ENCODE assay signal across 12 cellular contexts in genomic region chr5:34053133-34053532, GRCh38. TPM values are rescaled to one million over a fixed set of nuclear protein-coding genes. Genes with fewer than 3 reads are reported as not detected.
DNase-seq lines count a peak whose midpoint lies in the region; ATAC-seq and TF ChIP-seq lines count a peak whose summit lies in the region.
"Had no signal": no experiment of that assay in that cellular context is flagged by ENCODE, and none has a peak within 500 bp of the region (broad histone marks: within the 10 kb centered on the region; RNA-seq: fewer than 3 reads in every experiment).

No MANE protein-coding gene starts in this region.

- 0% methylated on average over 2 of the region's 2 CpGs for WGBS in GM23248 (ENCODE audit: low coverage in 1 of 2, low lambda C conversion rate in 2 of 2, missing lambda C conversion rate in 2 of 2), 2 experiments
- 0% methylated on average over 2 of the region's 2 CpGs for WGBS in gastroesophageal sphincter (ENCODE audit: low coverage in 1 of 2), 2 donors

- peak overlapping the region; percentile 63 for H3K9ac ChIP-seq in GM23248

- TF ChIP-seq EP300 in gastroesophageal sphincter (IDR thresholded peaks at IDR 0.05): no peak

- TF ChIP-seq CTCF in gastroesophageal sphincter (IDR thresholded peaks at IDR 0.05) (no peak), WTC11 (IDR thresholded peaks at IDR 0.05) (no peak)

- no peaks in the 10 kb centered on the region for H3K36me3 ChIP-seq in GM23248 (ENCODE audit: low read depth)
- peaks cover 0 to 19% of the 10 kb centered on the region in 2 donors for H3K36me3 ChIP-seq in gastroesophageal sphincter

- H3K4me3 ChIP-seq in GM23248: peak overlapping the region; percentile 54
- H3K4me3 ChIP-seq in gastroesophageal sphincter: no peak overlapping the region

- peak; percentile 39 for ATAC-seq in gastroesophageal sphincter
- no peak for ATAC-seq in activated T-cell treated with anti-CD3 and anti-CD28 coated beads, Interleukin-2, amount 50 U/mL, for 4 hours
- ATAC-seq in WTC11: no peak
- ATAC-seq: activated CD8-positive, alpha-beta T cell treated with anti-CD3 and anti-CD28 coated beads for 36 hours; stimulated activated effector memory CD8-positive, alpha-beta T cell treated with anti-CD3 and anti-CD28 coated beads, Interleukin-12 subunit alpha, Interleukin-12 subunit beta, amount 100 ng/mL, for 72 hours; T-cell had no signal

- peaks cover 42% of the 10 kb centered on the region for H3K36me3 Mint-ChIP-seq in activated T-cell treated with anti-CD3 and anti-CD28 coated beads, Interleukin-2, amount 50 U/mL, for 4 hours (ENCODE audit: insufficient read depth)
- peaks cover 5% of the 10 kb centered on the region; the same call in 1 of the 2 replicates for H3K36me3 Mint-ChIP-seq in WTC11
- H3K36me3 Mint-ChIP-seq: stimulated activated effector memory CD8-positive, alpha-beta T cell treated with anti-CD3 and anti-CD28 coated beads, Interleukin-12 subunit alpha, Interleukin-12 subunit beta, amount 100 ng/mL, for 72 hours had no signal

- POLR2A ChIA-PET in WTC11 (lab: Charles Lee): no interaction called here

- H3K79me2 ChIP-seq in GM23248 (ENCODE audit: insufficient read depth): no peaks in the 10 kb centered on the region

- H3K9me3 Mint-ChIP-seq in activated T-cell treated with anti-CD3 and anti-CD28 coated beads, Interleukin-2, amount 50 U/mL, for 4 hours: no peaks in the 10 kb centered on the region
- no peaks in the 10 kb centered on the region for H3K9me3 Mint-ChIP-seq in WTC11
- H3K9me3 Mint-ChIP-seq: activated CD8-positive, alpha-beta T cell treated with anti-CD3 and anti-CD28 coated beads for 36 hours; stimulated activated effector memory CD8-positive, alpha-beta T cell treated with anti-CD3 and anti-CD28 coated beads, Interleukin-12 subunit alpha, Interleukin-12 subunit beta, amount 100 ng/mL, for 72 hours; T-cell had no signal

- peaks cover 5% of the 10 kb centered on the region; the same call in 1 of the 2 replicates for H3K9me2 ChIP-seq in GM23248 (ENCODE audit: insufficient read depth)

- peak overlapping the region; percentile 28 for H2AFZ ChIP-seq in GM23248

- H3K27ac ChIP-seq in GM23248 (peak overlapping the region; percentile 84), gastroesophageal sphincter (peak overlapping the region in 2 of 4 donors; percentile 6 to 11)

- CTCF ChIA-PET in WTC11 (lab: Charles Lee): interaction anchor here (0.5 kb wide), 1 partner anchor 181 kb away, joined by 3 read pairs; no protein-coding TSS in a partner anchor

- DNase-seq in GM23248 (peak; percentile 96), amniotic stem cell (lab: John Stamatoyannopoulos, UW) (peak; percentile 68), stromal cell of bone marrow (ENCODE audit: low read depth) (peak; percentile 90), WTC11 (ENCODE audit: low spot score) (no peak), UCSD-AML1 (lab: John Stamatoyannopoulos, UW; ENCODE audit: unreplicated experiment) (no peak)
- DNase-seq in activated T-cell treated with anti-CD3 and anti-CD28 coated beads, Interleukin-2, amount 50 U/mL, for 4 hours: no peak
- DNase-seq: activated CD8-positive, alpha-beta T cell treated with anti-CD3 and anti-CD28 coated beads for 36 hours; DND-41; NCI-H774; T-cell had no signal

- H3K4me1 ChIP-seq in GM23248 (ENCODE audit: insufficient read depth) (peaks cover 35% of the 10 kb centered on the region), gastroesophageal sphincter (peaks cover 0 to 5% (median 0%) of the 10 kb centered on the region in 3 donors)

- H3K9me3 ChIP-seq in GM23248 (ENCODE audit: low read depth): no peaks in the 10 kb centered on the region
- H3K9me3 ChIP-seq in gastroesophageal sphincter: no peaks in the 10 kb centered on the region

- H3K27me3 ChIP-seq in GM23248 (replicated peaks; ENCODE audit: insufficient read depth): no peaks in the 10 kb centered on the region
- no peaks in the 10 kb centered on the region for H3K27me3 ChIP-seq in gastroesophageal sphincter

- H3K27me3 Mint-ChIP-seq in activated T-cell treated with anti-CD3 and anti-CD28 coated beads, Interleukin-2, amount 50 U/mL, for 4 hours (ENCODE audit: low read depth): no peaks in the 10 kb centered on the region
- H3K27me3 Mint-ChIP-seq in WTC11 (ENCODE audit: low read depth): no peaks in the 10 kb centered on the region
- H3K27me3 Mint-ChIP-seq: activated CD8-positive, alpha-beta T cell treated with anti-CD3 and anti-CD28 coated beads for 36 hours; T-cell had no signal

- no peak overlapping the region for H3K4me3 Mint-ChIP-seq in activated T-cell treated with anti-CD3 and anti-CD28 coated beads, Interleukin-2, amount 50 U/mL, for 4 hours
- no peak overlapping the region for H3K4me3 Mint-ChIP-seq in WTC11
- H3K4me3 Mint-ChIP-seq: activated CD8-positive, alpha-beta T cell treated with anti-CD3 and anti-CD28 coated beads for 36 hours; stimulated activated effector memory CD8-positive, alpha-beta T cell treated with anti-CD3 and anti-CD28 coated beads, Interleukin-12 subunit alpha, Interleukin-12 subunit beta, amount 100 ng/mL, for 72 hours; T-cell had no signal

- peaks cover 37% of the 10 kb centered on the region for H3F3A ChIP-seq in GM23248 (ENCODE audit: insufficient read depth)

- H3K27ac Mint-ChIP-seq in WTC11: no peak overlapping the region
- H3K27ac Mint-ChIP-seq: activated CD8-positive, alpha-beta T cell treated with anti-CD3 and anti-CD28 coated beads for 36 hours; stimulated activated effector memory CD8-positive, alpha-beta T cell treated with anti-CD3 and anti-CD28 coated beads, Interleukin-12 subunit alpha, Interleukin-12 subunit beta, amount 100 ng/mL, for 72 hours; T-cell had no signal

- no peak for TF ChIP-seq POLR2A in gastroesophageal sphincter (IDR thresholded peaks at IDR 0.05)

- peak overlapping the region; percentile 85 for H3K4me2 ChIP-seq in GM23248 (ENCODE audit: unreplicated experiment)

- no peaks in the 10 kb centered on the region for H4K20me1 ChIP-seq in GM23248 (ENCODE audit: insufficient read depth)

- in situ Hi-C loops in GM23248 (cut with MboI): no loop called here

- no peaks in the 10 kb centered on the region for H3K4me1 Mint-ChIP-seq in activated T-cell treated with anti-CD3 and anti-CD28 coated beads, Interleukin-2, amount 50 U/mL, for 4 hours (ENCODE audit: low read depth)
- H3K4me1 Mint-ChIP-seq in WTC11: no peaks in the 10 kb centered on the region
- H3K4me1 Mint-ChIP-seq: stimulated activated effector memory CD8-positive, alpha-beta T cell treated with anti-CD3 and anti-CD28 coated beads, Interleukin-12 subunit alpha, Interleukin-12 subunit beta, amount 100 ng/mL, for 72 hours; T-cell had no signal

TF ChIP-seq in WTC11, 78 proteins besides CTCF, POLR2A, EP300 and RAD21 (continues in another document):
- TF ChIP-seq NFE2L1 (CRISPR knock-in tag; IDR thresholded peaks at IDR 0.05) (no peak), GTF2I (CRISPR knock-in tag; conservative IDR thresholded peaks at IDR 0.05) (no peak), FOXP1 (CRISPR knock-in tag; IDR thresholded peaks at IDR 0.05; ENCODE audit: borderline replicate concordance) (no peak), SMAD4 (CRISPR knock-in tag; IDR thresholded peaks at IDR 0.05) (no peak), ZNF232 (CRISPR knock-in tag; IDR thresholded peaks at IDR 0.05) (no peak), TCF7 (CRISPR knock-in tag; IDR thresholded peaks at IDR 0.05; ENCODE audit: low read depth) (no peak), ZNF512 (CRISPR knock-in tag; IDR thresholded peaks at IDR 0.05; ENCODE audit: borderline replicate concordance) (no peak), TEAD1 (CRISPR knock-in tag; IDR thresholded peaks at IDR 0.05) (no peak)

RNA-seq across cellular contexts. Expression of gene C1QTNF3, which starts 10.1 kb away (rescaled TPM):
- total RNA-seq in GM23248 (2014; rRNA removed; shearing (Covaris generic)): 0.11 and 0.38 TPM in 2 replicates
- 0.58 and 1.1 TPM in 2 replicates for polyA plus RNA-seq in GM23248 (2016; fragmentation: Nextera tagmentation; extraction: Ambion mirVana)
- 10 to 100 TPM in 3 of 4 donors, 1 to 10 TPM in 1; 8.2 to 14.9 (median 13.2) TPM for total RNA-seq in gastroesophageal sphincter
- under 1 TPM; 0.58 to 0.76 (median 0.73) TPM for total RNA-seq in activated T-cell treated with anti-CD3 and anti-CD28 coated beads, Interleukin-2, amount 50 U/mL, for 4 hours
- total RNA-seq in WTC11 (2021): 1.2 to 2.1 TPM (median 2.0 TPM) in 3 replicates

RNA-seq across cellular contexts. Expression of gene AMACR, which starts 45.3 kb away (rescaled TPM):
- total RNA-seq in GM23248 (2014; rRNA removed; shearing (Covaris generic)): 22.3 and 22.5 TPM in 2 replicates
- polyA plus RNA-seq in GM23248 (2016; fragmentation: Nextera tagmentation; extraction: Ambion mirVana): 22.6 and 24.1 TPM in 2 replicates
- 10 to 100 TPM; 11.4 to 24.1 (median 16.3) TPM for total RNA-seq in gastroesophageal sphincter
- 1 to 10 TPM; 4.9 to 6.4 (median 5.5) TPM for total RNA-seq in activated T-cell treated with anti-CD3 and anti-CD28 coated beads, Interleukin-2, amount 50 U/mL, for 4 hours
- 11.2 to 12.0 TPM (median 11.9 TPM) in 3 replicates for total RNA-seq in WTC11 (2021)

Comparison
In these comparisons a context has a peak if more than half of its experiments do, and no peak if none do; other contexts are left out.
1. DNase-seq: peak in GM23248 (single experiment), amniotic stem cell (single experiment) and stromal cell of bone marrow (single experiment); none in activated T-cell treated with anti-CD3 and anti-CD28 coated beads, Interleukin-2, amount 50 U/mL, for 4 hours (single experiment), WTC11 (single experiment) and UCSD-AML1 (single experiment).